ENCODE assay signal across 1 cellular context in the genomic region with DNA sequence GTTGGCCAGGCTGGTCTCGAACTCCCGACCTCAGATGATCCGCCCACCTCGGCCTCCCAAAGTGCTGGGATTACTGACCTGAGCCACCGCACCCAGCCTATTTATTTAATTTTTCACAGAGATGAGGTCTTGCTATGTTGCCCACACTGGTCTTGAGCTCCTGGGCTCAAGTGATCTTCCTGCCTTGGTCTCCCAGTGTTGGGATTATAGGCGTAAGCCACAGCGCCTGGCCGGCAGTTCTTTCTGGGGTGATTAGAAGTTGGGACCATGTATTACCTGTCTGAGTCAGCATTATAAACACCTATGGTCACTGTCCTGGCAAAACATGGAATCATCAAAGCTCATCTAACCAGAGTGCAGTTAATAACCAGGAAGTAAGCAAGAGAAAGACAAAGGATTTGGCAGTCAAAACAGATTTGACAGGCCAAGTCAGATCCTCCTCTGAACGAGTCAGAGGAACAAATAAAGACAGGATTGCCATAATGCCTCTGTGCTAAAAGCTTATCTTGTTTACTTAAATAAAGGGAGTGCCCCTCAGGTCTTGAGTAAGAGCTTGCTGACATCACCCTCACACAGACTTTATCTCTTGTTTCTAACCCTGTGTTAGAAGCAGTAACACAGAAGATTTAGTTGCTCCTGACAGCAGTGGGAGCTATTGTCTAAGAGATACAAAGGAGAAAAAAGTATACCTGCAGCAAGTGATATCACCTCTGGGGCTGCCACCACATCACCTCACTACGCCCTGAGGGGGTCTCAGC.
TF ChIP-seq lines count a peak whose summit lies in the region.

No MANE protein-coding gene starts in this region.

TF ChIP-seq in K562, 482 proteins besides CTCF, POLR2A, EP300 and RAD21 (continued from another document):
- TF ChIP-seq ZNF609 (CRISPR knock-in tag; IDR thresholded peaks at IDR 0.05; ENCODE audit: borderline replicate concordance) (peak; percentile 97), ZEB2 (IDR thresholded peaks at IDR 0.05) (no peak), RBM25 (IDR thresholded peaks at IDR 0.05; ENCODE audit: low read depth, low read length, severe bottlenecking) (peak; percentile 6), ZBTB7A (IDR thresholded peaks at IDR 0.05; ENCODE audit: borderline replicate concordance, control insufficient read depth, low read depth, low read length) (no peak), PHB (CRISPR knock-in tag; IDR thresholded peaks at IDR 0.05) (no peak), ARID3A (IDR thresholded peaks at IDR 0.05; ENCODE audit: borderline replicate concordance, low read depth, low read length) (peak; percentile 100), BRD4 (IDR thresholded peaks at IDR 0.05) (no peak), RBM39 (optimal IDR thresholded peaks at IDR 0.05; ENCODE audit: low read depth, low read length) (peak; percentile 45), DDX20 (tag; IDR thresholded peaks at IDR 0.05; ENCODE audit: low read depth) (no peak), NR2F6 (CRISPR knock-in tag; IDR thresholded peaks at IDR 0.05) (no peak), ZC3H8 (IDR thresholded peaks at IDR 0.05) (no peak), NBN (IDR thresholded peaks at IDR 0.05; ENCODE audit: low read depth) (no peak), CBX1 (IDR thresholded peaks at IDR 0.05; ENCODE audit: low read depth) (no peak), HMG20A (CRISPR knock-in tag; conservative IDR thresholded peaks at IDR 0.05) (0 out of 2 replicates have a peak, but pooled peaks have one; percentile 46), KDM4B (IDR thresholded peaks at IDR 0.05; ENCODE audit: borderline replicate concordance in 2 of 2, low read depth in 1 of 2) (no peak), MBD1 (CRISPR knock-in tag; IDR thresholded peaks at IDR 0.05) (no peak), ETV1 (tag; conservative IDR thresholded peaks at IDR 0.05; ENCODE audit: low read depth) (no peak), NFE2L1 (tag; IDR thresholded peaks at IDR 0.05; ENCODE audit: borderline replicate concordance, low read depth) (peak; percentile 33; the same call in 1 of the 2 replicates), IFI16 (CRISPR knock-in tag; IDR thresholded peaks at IDR 0.05) (peak; percentile 79; the same call in 1 of the 2 replicates), SMARCC2 (IDR thresholded peaks at IDR 0.05; ENCODE audit: low read depth) (no peak), ZNF212 (CRISPR knock-in tag; IDR thresholded peaks at IDR 0.05) (no peak), GTF2A2 (tag; IDR thresholded peaks at IDR 0.05) (no peak), ZNF274 (IDR thresholded peaks at IDR 0.05; ENCODE audit: borderline replicate concordance, low read depth, low read length) (no peak), MAFK (IDR thresholded peaks at IDR 0.05; ENCODE audit: low read length) (peak; percentile 93), ZMIZ1 (IDR thresholded peaks at IDR 0.05; ENCODE audit: low read depth in 2 of 2, low read length in 2 of 2) (peak in 1 of 2 experiments; percentile 100; a peak in 2 of 4 replicates)
- TF ChIP-seq, protein P1, sequence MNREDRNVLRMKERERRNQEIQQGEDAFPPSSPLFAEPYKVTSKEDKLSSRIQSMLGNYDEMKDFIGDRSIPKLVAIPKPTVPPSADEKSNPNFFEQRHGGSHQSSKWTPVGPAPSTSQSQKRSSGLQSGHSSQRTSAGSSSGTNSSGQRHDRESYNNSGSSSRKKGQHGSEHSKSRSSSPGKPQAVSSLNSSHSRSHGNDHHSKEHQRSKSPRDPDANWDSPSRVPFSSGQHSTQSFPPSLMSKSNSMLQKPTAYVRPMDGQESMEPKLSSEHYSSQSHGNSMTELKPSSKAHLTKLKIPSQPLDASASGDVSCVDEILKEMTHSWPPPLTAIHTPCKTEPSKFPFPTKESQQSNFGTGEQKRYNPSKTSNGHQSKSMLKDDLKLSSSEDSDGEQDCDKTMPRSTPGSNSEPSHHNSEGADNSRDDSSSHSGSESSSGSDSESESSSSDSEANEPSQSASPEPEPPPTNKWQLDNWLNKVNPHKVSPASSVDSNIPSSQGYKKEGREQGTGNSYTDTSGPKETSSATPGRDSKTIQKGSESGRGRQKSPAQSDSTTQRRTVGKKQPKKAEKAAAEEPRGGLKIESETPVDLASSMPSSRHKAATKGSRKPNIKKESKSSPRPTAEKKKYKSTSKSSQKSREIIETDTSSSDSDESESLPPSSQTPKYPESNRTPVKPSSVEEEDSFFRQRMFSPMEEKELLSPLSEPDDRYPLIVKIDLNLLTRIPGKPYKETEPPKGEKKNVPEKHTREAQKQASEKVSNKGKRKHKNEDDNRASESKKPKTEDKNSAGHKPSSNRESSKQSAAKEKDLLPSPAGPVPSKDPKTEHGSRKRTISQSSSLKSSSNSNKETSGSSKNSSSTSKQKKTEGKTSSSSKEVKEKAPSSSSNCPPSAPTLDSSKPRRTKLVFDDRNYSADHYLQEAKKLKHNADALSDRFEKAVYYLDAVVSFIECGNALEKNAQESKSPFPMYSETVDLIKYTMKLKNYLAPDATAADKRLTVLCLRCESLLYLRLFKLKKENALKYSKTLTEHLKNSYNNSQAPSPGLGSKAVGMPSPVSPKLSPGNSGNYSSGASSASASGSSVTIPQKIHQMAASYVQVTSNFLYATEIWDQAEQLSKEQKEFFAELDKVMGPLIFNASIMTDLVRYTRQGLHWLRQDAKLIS (CRISPR knock-in tag; IDR thresholded peaks at IDR 0.05) = no peak
- TF ChIP-seq, protein P2, sequence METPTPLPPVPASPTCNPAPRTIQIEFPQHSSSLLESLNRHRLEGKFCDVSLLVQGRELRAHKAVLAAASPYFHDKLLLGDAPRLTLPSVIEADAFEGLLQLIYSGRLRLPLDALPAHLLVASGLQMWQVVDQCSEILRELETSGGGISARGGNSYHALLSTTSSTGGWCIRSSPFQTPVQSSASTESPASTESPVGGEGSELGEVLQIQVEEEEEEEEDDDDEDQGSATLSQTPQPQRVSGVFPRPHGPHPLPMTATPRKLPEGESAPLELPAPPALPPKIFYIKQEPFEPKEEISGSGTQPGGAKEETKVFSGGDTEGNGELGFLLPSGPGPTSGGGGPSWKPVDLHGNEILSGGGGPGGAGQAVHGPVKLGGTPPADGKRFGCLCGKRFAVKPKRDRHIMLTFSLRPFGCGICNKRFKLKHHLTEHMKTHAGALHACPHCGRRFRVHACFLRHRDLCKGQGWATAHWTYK (CRISPR knock-in tag; IDR thresholded peaks at IDR 0.05) = peak; percentile 91
- TF ChIP-seq, protein P3, sequence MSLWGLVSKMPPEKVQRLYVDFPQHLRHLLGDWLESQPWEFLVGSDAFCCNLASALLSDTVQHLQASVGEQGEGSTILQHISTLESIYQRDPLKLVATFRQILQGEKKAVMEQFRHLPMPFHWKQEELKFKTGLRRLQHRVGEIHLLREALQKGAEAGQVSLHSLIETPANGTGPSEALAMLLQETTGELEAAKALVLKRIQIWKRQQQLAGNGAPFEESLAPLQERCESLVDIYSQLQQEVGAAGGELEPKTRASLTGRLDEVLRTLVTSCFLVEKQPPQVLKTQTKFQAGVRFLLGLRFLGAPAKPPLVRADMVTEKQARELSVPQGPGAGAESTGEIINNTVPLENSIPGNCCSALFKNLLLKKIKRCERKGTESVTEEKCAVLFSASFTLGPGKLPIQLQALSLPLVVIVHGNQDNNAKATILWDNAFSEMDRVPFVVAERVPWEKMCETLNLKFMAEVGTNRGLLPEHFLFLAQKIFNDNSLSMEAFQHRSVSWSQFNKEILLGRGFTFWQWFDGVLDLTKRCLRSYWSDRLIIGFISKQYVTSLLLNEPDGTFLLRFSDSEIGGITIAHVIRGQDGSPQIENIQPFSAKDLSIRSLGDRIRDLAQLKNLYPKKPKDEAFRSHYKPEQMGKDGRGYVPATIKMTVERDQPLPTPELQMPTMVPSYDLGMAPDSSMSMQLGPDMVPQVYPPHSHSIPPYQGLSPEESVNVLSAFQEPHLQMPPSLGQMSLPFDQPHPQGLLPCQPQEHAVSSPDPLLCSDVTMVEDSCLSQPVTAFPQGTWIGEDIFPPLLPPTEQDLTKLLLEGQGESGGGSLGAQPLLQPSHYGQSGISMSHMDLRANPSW (CRISPR knock-in tag; IDR thresholded peaks at IDR 0.05) = peak; percentile 96
- TF ChIP-seq, protein P4, sequence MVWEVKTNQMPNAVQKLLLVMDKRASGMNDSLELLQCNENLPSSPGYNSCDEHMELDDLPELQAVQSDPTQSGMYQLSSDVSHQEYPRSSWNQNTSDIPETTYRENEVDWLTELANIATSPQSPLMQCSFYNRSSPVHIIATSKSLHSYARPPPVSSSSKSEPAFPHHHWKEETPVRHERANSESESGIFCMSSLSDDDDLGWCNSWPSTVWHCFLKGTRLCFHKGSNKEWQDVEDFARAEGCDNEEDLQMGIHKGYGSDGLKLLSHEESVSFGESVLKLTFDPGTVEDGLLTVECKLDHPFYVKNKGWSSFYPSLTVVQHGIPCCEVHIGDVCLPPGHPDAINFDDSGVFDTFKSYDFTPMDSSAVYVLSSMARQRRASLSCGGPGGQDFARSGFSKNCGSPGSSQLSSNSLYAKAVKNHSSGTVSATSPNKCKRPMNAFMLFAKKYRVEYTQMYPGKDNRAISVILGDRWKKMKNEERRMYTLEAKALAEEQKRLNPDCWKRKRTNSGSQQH (CRISPR knock-in tag; IDR thresholded peaks at IDR 0.05) = peak; percentile 34; the same call in 1 of the 2 replicates
